21 cellular contexts compared by ENCODE assay signal in the genomic region with DNA sequence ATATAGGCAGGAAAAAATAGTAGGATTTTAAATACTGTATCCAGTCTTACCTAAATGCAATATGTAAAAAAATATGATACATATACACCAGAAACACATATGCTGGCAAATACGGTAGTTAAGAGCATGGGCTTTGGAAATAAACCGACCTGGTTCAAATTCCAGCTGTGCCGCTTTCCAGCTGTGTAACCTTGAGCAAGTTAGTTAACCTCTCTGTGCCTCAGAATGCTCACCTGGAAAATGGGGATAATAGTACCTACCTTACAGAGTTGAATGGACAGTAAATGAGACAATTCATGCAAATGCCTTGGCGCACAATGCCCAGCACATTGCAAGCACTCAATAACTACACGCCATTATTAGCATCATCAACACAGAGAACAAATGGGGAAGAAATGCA. TPM values are rescaled to one million over a fixed set of nuclear protein-coding genes. Genes with fewer than 3 reads are reported as not detected.
DNase-seq lines count a peak whose midpoint lies in the region; ATAC-seq and TF ChIP-seq lines count a peak whose summit lies in the region.
"Had no signal": no experiment of that assay in that cellular context is flagged by ENCODE, and none has a peak within 500 bp of the region (broad histone marks: within the 10 kb centered on the region; RNA-seq: fewer than 3 reads in every experiment).

No MANE protein-coding gene starts in this region.

- DNase-seq in G401 (ENCODE audit: low spot score): peak; percentile 14
- DNase-seq in PC-9: no peak
- peak; percentile 11 for DNase-seq in cerebellum (ENCODE audit: low spot score)
- no peak for DNase-seq in gastrocnemius medialis
- no peak for DNase-seq in dedifferentiated amniotic fluid mesenchymal stem cell (ENCODE audit: extremely low spot score)
- no peak for DNase-seq in GM20000 (ENCODE audit: low spot score)
- DNase-seq in activated T-cell treated with anti-CD3 and anti-CD28 coated beads for 4 hours: no peak
- DNase-seq in stimulated activated CD4-positive, alpha-beta T cell treated with anti-CD3 and anti-CD28 coated beads, Interleukin-2, amount 100 ng/mL, for 48 hours: no peak
- DNase-seq: activated CD4-positive, alpha-beta T cell treated with anti-CD3 and anti-CD28 coated beads, Interleukin-2, amount 50 U/mL, for 4 hours; activated CD8-positive, alpha-beta memory T cell treated with anti-CD3 and anti-CD28 coated beads, Interleukin-2, amount 10 ng/mL, durations not matched to agents 7 days and 5 days; activated naive CD4-positive, alpha-beta T cell; DMS153; Kasumi-1; left lung; mesendoderm; NCI-H1436 treated with DMSO at 0.1 percent for 48 hours; NCI-H345; T-cell; upper lobe of right lung had no signal

- intact Hi-C loops in PC-9 (cut with micrococcal nuclease; ENCODE audit: unreplicated experiment) (loop anchor here (2.0 to 5.0 kb wide), 2 partner anchors 22 to 76 kb away; a partner anchor contains a TSS), gastrocnemius medialis (cut with DNase I; ENCODE audit: low total_unique reads) (no loop called here)

- BruUV-seq in PC-9 (replicated peaks; lab: Mats Ljungman, UMichigan): no TSS peak

- H3K36me3 ChIP-seq in PC-9 (ENCODE audit: low read depth) (no peaks in the 10 kb centered on the region; the same call in 1 of the 2 replicates), gastrocnemius medialis (peaks cover 0 to 4% of the 10 kb centered on the region in 2 donors)
- H3K36me3 ChIP-seq: SJSA1 had no signal

- no peaks in the 10 kb centered on the region; the same call in 1 of the 2 replicates for H4K20me1 ChIP-seq in PC-9 (ENCODE audit: insufficient read depth)
- H4K20me1 ChIP-seq: BLaER1 had no signal

- H3K27me3 ChIP-seq in PC-9 (ENCODE audit: insufficient read depth, low read depth): no peaks in the 10 kb centered on the region
- H3K27me3 ChIP-seq in gastrocnemius medialis: no peaks in the 10 kb centered on the region
- H3K27me3 ChIP-seq: BLaER1, left lung, SJSA1, upper lobe of right lung had no signal

- H3K9me2 ChIP-seq in PC-9 (ENCODE audit: insufficient read depth): no peaks in the 10 kb centered on the region

- CTCF ChIA-PET in PC-9 (lab: Charles Lee): no interaction called here

- peaks cover 8% of the 10 kb centered on the region; the same call in 1 of the 2 replicates for H3F3A ChIP-seq in PC-9 (ENCODE audit: insufficient read depth, low read depth)

- in situ Hi-C loops in G401 (cut with HindIII; ENCODE audit: low sequenced_read_pairs) (no loop called here), gastrocnemius medialis (cut with MboI; ENCODE audit: low sequenced_read_pairs in 4 of 4) (no loop called here)

- peak overlapping the region; percentile 38; the same call in 1 of the 2 replicates for H3K4me2 ChIP-seq in PC-9
- H3K4me2 ChIP-seq: BLaER1 had no signal

- TF ChIP-seq CTCF in PC-9 (conservative IDR thresholded peaks at IDR 0.05) (no peak), gastrocnemius medialis (IDR thresholded peaks at IDR 0.05 in 4 of 5, conservative IDR thresholded peaks at IDR 0.05 in 1 of 5) (no peak), GM20000 (IDR thresholded peaks at IDR 0.05; ENCODE audit: extremely low read depth, missing control alignments) (no peak)

- POLR2A ChIA-PET in PC-9 (lab: Charles Lee; ENCODE audit: unreplicated experiment): no interaction called here

- H3K79me2 ChIP-seq in PC-9 (ENCODE audit: low read depth): no peaks in the 10 kb centered on the region

- H2AFZ ChIP-seq in PC-9: no peak overlapping the region

- no peaks in the 10 kb centered on the region for H3K9me3 ChIP-seq in PC-9 (ENCODE audit: insufficient read depth, low read depth)
- H3K9me3 ChIP-seq in gastrocnemius medialis: no peaks in the 10 kb centered on the region
- H3K9me3 ChIP-seq: BLaER1, left lung, SJSA1, upper lobe of right lung had no signal

- TF ChIP-seq POLR2A in gastrocnemius medialis (IDR thresholded peaks at IDR 0.05): no peak

- H3K27ac ChIP-seq in PC-9: peak overlapping the region; percentile 44; the same call in 1 of the 2 replicates
- H3K27ac ChIP-seq in gastrocnemius medialis: peak overlapping the region; percentile 21 to 56 (median 36)
- H3K27ac ChIP-seq: BLaER1, left lung, SJSA1, upper lobe of right lung had no signal

- H3K4me3 ChIP-seq in PC-9: no peak overlapping the region
- H3K4me3 ChIP-seq in gastrocnemius medialis: no peak overlapping the region
- H3K4me3 ChIP-seq: BLaER1, left lung, SJSA1, upper lobe of right lung had no signal

- ATAC-seq in gastrocnemius medialis: no peak
- ATAC-seq: activated CD8-positive, alpha-beta memory T cell treated with anti-CD3 and anti-CD28 coated beads, Interleukin-2, amount 10 ng/mL, durations not matched to agents 7 days and 5 days; left lung; T-cell; upper lobe of right lung had no signal

- peaks cover 30% of the 10 kb centered on the region for H3K4me1 ChIP-seq in PC-9 (replicated peaks; ENCODE audit: insufficient read depth)
- H3K4me1 ChIP-seq in gastrocnemius medialis: peaks cover 19 to 23% of the 10 kb centered on the region in 2 donors
- H3K4me1 ChIP-seq: BLaER1, SJSA1, upper lobe of right lung had no signal

RNA-seq across cellular contexts. Expression of a gene that starts 50.6 kb away (rescaled TPM):
- 30.4 and 31.9 TPM in 2 replicates for total RNA-seq in G401 (2014; rRNA removed; shearing (Covaris generic))
- total RNA-seq in PC-9 (2021) (41.6 and 50.9 TPM in 2 replicates), cerebellum (28.5 TPM), gastrocnemius medialis (1 to 10 TPM; 4.4 to 9.4 (median 7.6) TPM)

Comparison
In these comparisons a context has a peak if more than half of its experiments do, and no peak if none do; other contexts are left out.
1. DNase-seq: peak in G401 (single experiment) and cerebellum (single experiment); none in PC-9 (0 of 2), gastrocnemius medialis (0 of 2), dedifferentiated amniotic fluid mesenchymal stem cell (single experiment), GM20000 (single experiment), activated T-cell treated with anti-CD3 and anti-CD28 coated beads for 4 hours (single experiment) and stimulated activated CD4-positive, alpha-beta T cell treated with anti-CD3 and anti-CD28 coated beads, Interleukin-2, amount 100 ng/mL, for 48 hours (0 of 2).